ENCODE assay signal across 20 cellular contexts in genomic region chr16:1073566-1074378, GRCh38. TPM values are rescaled to one million over a fixed set of nuclear protein-coding genes. Genes with fewer than 3 reads are reported as not detected.
A peak's percentile ranks its signal among the peaks of the same experiment; 100 is the strongest.
DNase-seq lines count a peak whose midpoint lies in the region; ATAC-seq and TF ChIP-seq lines count a peak whose summit lies in the region.
"Had no signal": no experiment of that assay in that cellular context is flagged by ENCODE, and none has a peak within 500 bp of the region (broad histone marks: within the 10 kb centered on the region; RNA-seq: fewer than 3 reads in every experiment).

No MANE protein-coding gene starts in this region.

- WGBS in endodermal cell (ENCODE audit: insufficient coverage in 1 of 2, insufficient read length in 1 of 2), 2 experiments = 84 to 85% methylated on average over 8 to 30 of the region's 30 CpGs

- no peaks in the 10 kb centered on the region for H3K36me3 Mint-ChIP-seq in endodermal cell (ENCODE audit: low read depth)
- H3K36me3 Mint-ChIP-seq in nephron progenitor cell (ENCODE audit: low read depth) = no peaks in the 10 kb centered on the region

- POLR2A ChIA-PET in PC-3 (lab: Charles Lee; ENCODE audit: unreplicated experiment) = interaction anchor here (0.7 kb wide), 1 partner anchor 17 kb away, joined by 3 read pairs; no protein-coding TSS in a partner anchor

- H2AFZ ChIP-seq in PC-3 (ENCODE audit: low read length) = no peak overlapping the region

- intact Hi-C loops in PC-3 (cut with micrococcal nuclease) = loop anchor here (2.0 kb wide), 1 partner anchor 15 kb away; no protein-coding TSS in a partner anchor

- H3K79me2 ChIP-seq in PC-3 (ENCODE audit: low read length) = no peaks in the 10 kb centered on the region

- H4K20me1 ChIP-seq in PC-3 (ENCODE audit: low read length) = no peaks in the 10 kb centered on the region

- no peak overlapping the region for H3K27ac Mint-ChIP-seq in endodermal cell
- no peak overlapping the region for H3K27ac Mint-ChIP-seq in nephron progenitor cell
- H3K27ac Mint-ChIP-seq: activated T-cell treated with anti-CD3 and anti-CD28 coated beads, Interleukin-2, amount 50 U/mL, for 24 hours; dendritic cell treated with granulocyte-macrophage colony-stimulating factor and Interleukin-4, amounts not matched to agents 40 ng/mL and 50 ng/mL, for 4 days had no signal

- no peaks in the 10 kb centered on the region for H3K9me3 Mint-ChIP-seq in endodermal cell
- no peaks in the 10 kb centered on the region for H3K9me3 Mint-ChIP-seq in nephron progenitor cell
- H3K9me3 Mint-ChIP-seq: activated T-cell treated with anti-CD3 and anti-CD28 coated beads, Interleukin-2, amount 50 U/mL, for 24 hours; dendritic cell treated with granulocyte-macrophage colony-stimulating factor and Interleukin-4, amounts not matched to agents 40 ng/mL and 50 ng/mL, for 4 days had no signal

- H3K36me3 ChIP-seq in PC-3 (ENCODE audit: low read depth, low read length) (no peaks in the 10 kb centered on the region), endodermal cell (ENCODE audit: control insufficient read depth, insufficient read depth, low read length) (no peaks in the 10 kb centered on the region)
- H3K36me3 ChIP-seq: esophagus muscularis mucosa, neutrophil had no signal

- H3F3A ChIP-seq in PC-3 (ENCODE audit: low read length, unreplicated experiment) = no peaks in the 10 kb centered on the region

- BruUV-seq in PC-3 (replicated peaks; lab: Mats Ljungman, UMichigan) = no TSS peak

- H3K27me3 Mint-ChIP-seq in endodermal cell (ENCODE audit: insufficient read depth) (peaks cover 8% of the 10 kb centered on the region), nephron progenitor cell (ENCODE audit: low read depth, poor library complexity) (peaks cover 39% of the 10 kb centered on the region)

- H3K27ac ChIP-seq in PC-3 (ENCODE audit: low read length) (no peak overlapping the region), endodermal cell (ENCODE audit: low read depth, low read length) (no peak overlapping the region)
- H3K27ac ChIP-seq: esophagus muscularis mucosa, HL-60, neutrophil had no signal

- H3K9me3 ChIP-seq in PC-3 (ENCODE audit: low read length) = no peaks in the 10 kb centered on the region
- no peaks in the 10 kb centered on the region for H3K9me3 ChIP-seq in endodermal cell (ENCODE audit: control insufficient read depth, low read length)
- H3K9me3 ChIP-seq: esophagus muscularis mucosa, neutrophil had no signal

- ATAC-seq in PC-3 (peak; percentile 4), GM19463 (IDR thresholded peaks at IDR 0.05; ENCODE audit: unreplicated experiment) (no peak)

- TF ChIP-seq CTCF in PC-3 (conservative IDR thresholded peaks at IDR 0.05; ENCODE audit: low read depth, low read length) (no peak; the same call in 1 of the 2 replicates), endodermal cell (conservative IDR thresholded peaks at IDR 0.05) (peak; percentile 73), nephron progenitor cell (IDR thresholded peaks at IDR 0.05) (peak; percentile 41)

- H3K4me1 ChIP-seq in PC-3 (ENCODE audit: insufficient read depth, low read length) = peaks cover 8% of the 10 kb centered on the region
- peaks cover 5% of the 10 kb centered on the region for H3K4me1 ChIP-seq in endodermal cell (ENCODE audit: control insufficient read depth, insufficient read depth, low read length)

- no peak overlapping the region for H3K4me2 ChIP-seq in PC-3 (ENCODE audit: low read length)

- H3K4me3 ChIP-seq in PC-3 (ENCODE audit: low read length) (no peak overlapping the region), endodermal cell (ENCODE audit: low read length) (no peak overlapping the region)
- H3K4me3 ChIP-seq: esophagus muscularis mucosa had no signal

- H3K27me3 ChIP-seq in PC-3 (ENCODE audit: low read length) = no peaks in the 10 kb centered on the region
- H3K27me3 ChIP-seq in endodermal cell (ENCODE audit: control insufficient read depth, insufficient read depth, low read length, poor library complexity, severe bottlenecking) = peaks cover 18% of the 10 kb centered on the region

- H3K9ac ChIP-seq in PC-3 (ENCODE audit: low read length) (no peak overlapping the region), endodermal cell (ENCODE audit: extremely low read depth, low read length, poor library complexity, severe bottlenecking) (no peak overlapping the region)

- no peaks in the 10 kb centered on the region for H3K9me2 ChIP-seq in PC-3 (replicated peaks; ENCODE audit: low read length)

- no peak overlapping the region for H3K4me3 Mint-ChIP-seq in endodermal cell
- H3K4me3 Mint-ChIP-seq in nephron progenitor cell = no peak overlapping the region
- H3K4me3 Mint-ChIP-seq: activated T-cell treated with anti-CD3 and anti-CD28 coated beads, Interleukin-2, amount 50 U/mL, for 24 hours; dendritic cell treated with granulocyte-macrophage colony-stimulating factor and Interleukin-4, amounts not matched to agents 40 ng/mL and 50 ng/mL, for 4 days had no signal

- no peaks in the 10 kb centered on the region for H3K4me1 Mint-ChIP-seq in endodermal cell
- H3K4me1 Mint-ChIP-seq in nephron progenitor cell = peaks cover 23% of the 10 kb centered on the region

- CTCF ChIA-PET in PC-3 (lab: Charles Lee) = no interaction called here

- DNase-seq in COLO668 (lab: John Stamatoyannopoulos, UW; ENCODE audit: unreplicated experiment) (peak; percentile 12), PC-3 (no peak), endodermal cell (peak; percentile 74), nephron progenitor cell (no peak), islet precursor cell (no peak), H4 (ENCODE audit: low spot score) (no peak)
- no peak for DNase-seq in activated CD4-positive, alpha-beta T cell treated with anti-CD3 and anti-CD28 coated beads, Interleukin-2, amount 50 U/mL, for 4 hours
- DNase-seq: activated naive CD4-positive, alpha-beta T cell treated with anti-CD3 and anti-CD28 coated beads, Interleukin-2, amount 50 U/mL, for 16 hours; activated T-cell treated with anti-CD3 and anti-CD28 coated beads, Interleukin-2, amount 50 U/mL, for 24 hours; NCI-H1105; NCI-H526; stimulated activated CD4-positive, alpha-beta T cell treated with anti-CD3 and anti-CD28 coated beads, Interleukin-2, amount 100 ng/mL, for 24 hours; SW 1271 had no signal

RNA-seq across cellular contexts. Expression of gene SSTR5, which starts 1.2 kb away (rescaled TPM):
- total RNA-seq in PC-3 (2014; rRNA removed) (0.51 and 1.0 TPM in 2 replicates), endodermal cell (1 to 10 TPM in 1 of 2 donors, under 1 TPM in 1; 0.64 to 1.3 TPM)
- polyA plus RNA-seq in endodermal cell (2013, experiment 1 of 2) = 0.18 TPM
- polyA plus RNA-seq in endodermal cell (2013, experiment 2 of 2) = not detected
- total RNA-seq in H4 (2014; rRNA removed; shearing (Covaris generic)) = not detected in 2 replicates
- total RNA-seq: esophagus muscularis mucosa, glomerular endothelial cell had no signal
- polyA plus RNA-seq: keratinocyte had no signal

RNA-seq across cellular contexts. Expression of gene C1QTNF8, which starts 22.3 kb away (rescaled TPM):
- total RNA-seq in PC-3 (2014; rRNA removed) = not detected in 2 replicates
- total RNA-seq in endodermal cell = under 1 TPM; 0.15 to 0.20 TPM
- not detected for polyA plus RNA-seq in endodermal cell (2013, experiment 1 of 2)
- polyA plus RNA-seq in endodermal cell (2013, experiment 2 of 2) = not detected
- total RNA-seq in H4 (2014; rRNA removed; shearing (Covaris generic)) = not detected in 2 replicates
- total RNA-seq: esophagus muscularis mucosa, glomerular endothelial cell had no signal
- polyA plus RNA-seq: keratinocyte had no signal

Comparison
In these comparisons a context has a peak if more than half of its experiments do, and no peak if none do; other contexts are left out.
1. DNase-seq: peak in COLO668 (single experiment) and endodermal cell (single experiment); none in PC-3 (single experiment), nephron progenitor cell (single experiment), islet precursor cell (single experiment), activated CD4-positive, alpha-beta T cell treated with anti-CD3 and anti-CD28 coated beads, Interleukin-2, amount 50 U/mL, for 4 hours (0 of 2) and H4 (single experiment).